ENCODE assay signal across 8 cellular contexts in genomic region chr10:35336084-35336831, GRCh38. TPM values are rescaled to one million over a fixed set of nuclear protein-coding genes. Genes with fewer than 3 reads are reported as not detected.
DNase-seq lines count a peak whose midpoint lies in the region; ATAC-seq and TF ChIP-seq lines count a peak whose summit lies in the region.

Gene CCNY (plus strand): TSS chr10:35336509. CDS start chr10:35337054, 545 bp downstream.

- H3K27ac ChIP-seq in DOHH2 (ENCODE audit: low read depth, low read length) (no peak within 1 kb of the TSS), heart right ventricle (peak within 1 kb of the TSS; percentile 85 to 96 (median 92))

- peak within 1 kb of the TSS; percentile 90 for H3K4me2 ChIP-seq in DOHH2 (ENCODE audit: low read length)

- peaks cover 82% of the 10 kb centered on the region for H3K79me2 ChIP-seq in DOHH2 (ENCODE audit: control insufficient read depth, low read length)

- H3K9me3 ChIP-seq in DOHH2 (ENCODE audit: control insufficient read depth, insufficient read depth, low read length) (no peaks in the 10 kb centered on the region), heart right ventricle (no peaks in the 10 kb centered on the region)

- H3K27me3 ChIP-seq in DOHH2 (ENCODE audit: control insufficient read depth, low read length), result no peaks in the 10 kb centered on the region
- H3K27me3 ChIP-seq in heart right ventricle, result no peaks in the 10 kb centered on the region

- H3K4me3 Mint-ChIP-seq in IgD-negative memory B cell (peak within 1 kb of the TSS; percentile 85 to 95 (median 94)), T-cell (peak within 1 kb of the TSS; percentile 84 to 90 (median 87)), type B pancreatic cell (peak within 1 kb of the TSS; percentile 93)
- H3K4me3 Mint-ChIP-seq in activated naive CD8-positive, alpha-beta T cell treated with anti-CD3 and anti-CD28 coated beads, Interleukin-2, amount 50 U/mL, for 24 hours, result peak within 1 kb of the TSS; percentile 92

- H3K4me1 Mint-ChIP-seq in IgD-negative memory B cell (peaks cover 48 to 62% (median 58%) of the 10 kb centered on the region in 3 donors), T-cell (peaks cover 68 to 71% (median 70%) of the 10 kb centered on the region in 3 donors), type B pancreatic cell (ENCODE audit: unreplicated experiment) (peaks cover 62% of the 10 kb centered on the region)
- H3K4me1 Mint-ChIP-seq in activated naive CD8-positive, alpha-beta T cell treated with anti-CD3 and anti-CD28 coated beads, Interleukin-2, amount 50 U/mL, for 24 hours, result peaks cover 74% of the 10 kb centered on the region

- WGBS in heart right ventricle, 2 donors, result 0% methylated on average over 59 to 95 of the region's 109 CpGs

- H4K20me1 ChIP-seq in DOHH2 (ENCODE audit: control insufficient read depth, insufficient read depth, low read depth, low read length), result peaks cover 26% of the 10 kb centered on the region

- intact Hi-C loops in heart right ventricle (cut with DNase I), result loop anchor here in 7 of 10 donors (2.0 to 10.0 kb wide), 10 partner anchors 36 to 229 kb away; partner anchors contain the start of gene CREM (in 3 of the 7)
- intact Hi-C loops in posterior vena cava (cut with DNase I), result loop anchor here in 1 of 2 donors (10.0 kb wide), 1 partner anchor 229 kb away; no protein-coding TSS in a partner anchor

- peaks cover 37% of the 10 kb centered on the region for H3K4me1 ChIP-seq in DOHH2 (ENCODE audit: control insufficient read depth, low read length)
- peaks cover 14 to 84% (median 78%) of the 10 kb centered on the region in 9 donors for H3K4me1 ChIP-seq in heart right ventricle

- H3K4me3 ChIP-seq in DOHH2 (ENCODE audit: low read length) (peak within 1 kb of the TSS; percentile 89), heart right ventricle (peak within 1 kb of the TSS; percentile 91 to 99 (median 96))

- H3K36me3 ChIP-seq in DOHH2 (ENCODE audit: control insufficient read depth, low read length), result peaks cover 4% of the 10 kb centered on the region; the same call in 1 of the 2 replicates
- peaks cover 0 to 8% (median 0%) of the 10 kb centered on the region in 9 donors for H3K36me3 ChIP-seq in heart right ventricle

- no peaks in the 10 kb centered on the region for H3K27me3 Mint-ChIP-seq in IgD-negative memory B cell
- H3K27me3 Mint-ChIP-seq in T-cell, result no peaks in the 10 kb centered on the region
- H3K27me3 Mint-ChIP-seq in activated naive CD8-positive, alpha-beta T cell treated with anti-CD3 and anti-CD28 coated beads, Interleukin-2, amount 50 U/mL, for 24 hours, result no peaks in the 10 kb centered on the region
- no peaks in the 10 kb centered on the region for H3K27me3 Mint-ChIP-seq in type B pancreatic cell

- H3F3A ChIP-seq in DOHH2 (ENCODE audit: control insufficient read depth, insufficient read depth), result no peaks in the 10 kb centered on the region; the same call in 1 of the 2 replicates

- CTCF ChIA-PET in T-cell (lab: Charles Lee), result interaction anchor here (0.6 to 1.3 kb wide), 3 partner anchors 17 to 140 kb away, joined by 3 read pairs; no protein-coding TSS in a partner anchor

- H3K27ac Mint-ChIP-seq in IgD-negative memory B cell (peak within 1 kb of the TSS; percentile 81 to 95 (median 84)), T-cell (peak within 1 kb of the TSS; percentile 80 to 82), type B pancreatic cell (peak within 1 kb of the TSS; percentile 87)
- peak within 1 kb of the TSS; percentile 89 for H3K27ac Mint-ChIP-seq in activated naive CD8-positive, alpha-beta T cell treated with anti-CD3 and anti-CD28 coated beads, Interleukin-2, amount 50 U/mL, for 24 hours

- POLR2A ChIA-PET in T-cell (lab: Charles Lee), result interaction anchor here (0.6 to 1.3 kb wide), 4 partner anchors 11 to 140 kb away, joined by 4 to 12 read pairs (median 5); no protein-coding TSS in a partner anchor

- DNase-seq in T-cell (peak; percentile 57 to 84 (median 74)), heart right ventricle (peak; percentile 84 to 86), posterior vena cava (ENCODE audit: low spot score) (peak; percentile 92), type B pancreatic cell (ENCODE audit: extremely low spot score, unreplicated experiment) (peak; percentile 79)
- peak; percentile 82 for DNase-seq in activated naive CD8-positive, alpha-beta T cell treated with anti-CD3 and anti-CD28 coated beads, Interleukin-2, amount 50 U/mL, for 24 hours

- H3K9me3 Mint-ChIP-seq in IgD-negative memory B cell (no peaks in the 10 kb centered on the region), T-cell (no peaks in the 10 kb centered on the region), type B pancreatic cell (no peaks in the 10 kb centered on the region)
- H3K9me3 Mint-ChIP-seq in activated naive CD8-positive, alpha-beta T cell treated with anti-CD3 and anti-CD28 coated beads, Interleukin-2, amount 50 U/mL, for 24 hours, result no peaks in the 10 kb centered on the region

- H3K36me3 Mint-ChIP-seq in IgD-negative memory B cell, result peaks cover 3% of the 10 kb centered on the region
- H3K36me3 Mint-ChIP-seq in T-cell, result peaks cover 13% of the 10 kb centered on the region
- peaks cover 9% of the 10 kb centered on the region for H3K36me3 Mint-ChIP-seq in activated naive CD8-positive, alpha-beta T cell treated with anti-CD3 and anti-CD28 coated beads, Interleukin-2, amount 50 U/mL, for 24 hours (ENCODE audit: low read depth)
- peaks cover 9% of the 10 kb centered on the region for H3K36me3 Mint-ChIP-seq in type B pancreatic cell

- peak; percentile 74 for ATAC-seq in GM21528 (IDR thresholded peaks at IDR 0.05; ENCODE audit: low FRiP score, unreplicated experiment)
- ATAC-seq in T-cell (replicated peaks in 1 of 4), result peak; percentile 86 to 89 (median 88)
- ATAC-seq in activated naive CD8-positive, alpha-beta T cell treated with anti-CD3 and anti-CD28 coated beads, Interleukin-2, amount 50 U/mL, for 24 hours, result peak; percentile 64
- ATAC-seq in heart right ventricle, result peak; percentile 86 to 94 (median 90)

- no peaks in the 10 kb centered on the region for H3K9me2 ChIP-seq in DOHH2 (replicated peaks; ENCODE audit: control insufficient read depth, low read length)

- TF ChIP-seq CTCF in DOHH2 (IDR thresholded peaks at IDR 0.05; ENCODE audit: low read depth, low read length, poor library complexity, severe bottlenecking) (no peak), heart right ventricle (IDR thresholded peaks at IDR 0.05) (no peak), type B pancreatic cell (conservative IDR thresholded peaks at IDR 0.05) (no peak)

RNA-seq across cellular contexts. Expression of gene CCNY, which starts in this region (rescaled TPM):
- polyA plus RNA-seq in IgD-negative memory B cell (8.3 TPM), heart right ventricle (10 to 100 TPM; 26.0 to 32.3 TPM)
- total RNA-seq in T-cell (10 to 100 TPM; 62.5 to 75.2 (median 62.8) TPM), heart right ventricle (10 to 100 TPM; 69.9 to 99.4 (median 90.1) TPM), posterior vena cava (10 to 100 TPM; 65.8 to 66.4 TPM), type B pancreatic cell (ENCODE audit: low replicate concordance) (74.6 and 81.6 TPM in 2 replicates)
